Comparison of ENCODE assay signal across 18 cellular contexts in genomic region chr7:39678935-39679690, GRCh38. TPM values are rescaled to one million over a fixed set of nuclear protein-coding genes. Genes with fewer than 3 reads are reported as not detected.
A peak's percentile ranks its signal among the peaks of the same experiment; 100 is the strongest.
DNase-seq lines count a peak whose midpoint lies in the region; TF ChIP-seq lines count a peak whose summit lies in the region.
"Had no signal": no experiment of that assay in that cellular context is flagged by ENCODE, and none has a peak within 500 bp of the region (broad histone marks: within the 10 kb centered on the region; RNA-seq: fewer than 3 reads in every experiment).

No MANE protein-coding gene starts in this region.

- intact Hi-C loops in uterus (cut with DNase I; ENCODE audit: low total_unique reads): no loop called here

- no peaks in the 10 kb centered on the region for H3F3A ChIP-seq in MM.1S (ENCODE audit: insufficient read depth, low read length)

- peaks cover 5% of the 10 kb centered on the region; the same call in 1 of the 2 replicates for H4K20me1 ChIP-seq in BLaER1
- no peaks in the 10 kb centered on the region for H4K20me1 ChIP-seq in MM.1S (ENCODE audit: insufficient read depth, low read length)

- no peak overlapping the region for H2AFZ ChIP-seq in MM.1S (ENCODE audit: low read length)
- H2AFZ ChIP-seq: GM23338 had no signal

- TF ChIP-seq CTCF in choroid plexus epithelial cell (conservative IDR thresholded peaks at IDR 0.05; ENCODE audit: low read depth, low read length) (no peak), MM.1S (IDR thresholded peaks at IDR 0.05; ENCODE audit: low read length) (no peak), uterus (IDR thresholded peaks at IDR 0.05) (no peak)

- peaks cover 54% of the 10 kb centered on the region for H3K79me2 ChIP-seq in MM.1S (ENCODE audit: low read length)

- H3K4me1 ChIP-seq in BLaER1 (peaks cover 8% of the 10 kb centered on the region; the same call in 1 of the 2 replicates), MM.1S (ENCODE audit: low read length) (no peaks in the 10 kb centered on the region), uterus (peaks cover 0 to 9% of the 10 kb centered on the region in 2 donors)

- peaks cover 23% of the 10 kb centered on the region for H3K36me3 ChIP-seq in BLaER1
- no peaks in the 10 kb centered on the region for H3K36me3 ChIP-seq in MM.1S (replicated peaks; ENCODE audit: insufficient read depth, low read length)
- no peaks in the 10 kb centered on the region for H3K36me3 ChIP-seq in uterus

- H3K4me3 ChIP-seq in BLaER1: no peak overlapping the region
- no peak overlapping the region for H3K4me3 ChIP-seq in choroid plexus epithelial cell (ENCODE audit: low read depth, low read length)
- no peak overlapping the region for H3K4me3 ChIP-seq in MM.1S (ENCODE audit: low read length)
- no peak overlapping the region for H3K4me3 ChIP-seq in uterus
- H3K4me3 ChIP-seq: A549, GM23338 had no signal

- no peaks in the 10 kb centered on the region for H3K9me2 ChIP-seq in MM.1S (replicated peaks; ENCODE audit: insufficient read depth, low read length)

- H3K9ac ChIP-seq in BLaER1 (no peak overlapping the region), MM.1S (ENCODE audit: low read length) (no peak overlapping the region)

- DNase-seq in GF-D8 (lab: John Stamatoyannopoulos, UW) (peak; percentile 47), OCI-M1 (lab: John Stamatoyannopoulos, UW) (peak; percentile 31), choroid plexus epithelial cell (ENCODE audit: low read depth) (peak; percentile 14), MM.1S (no peak), uterus (no peak), NCI-H1694 (lab: John Stamatoyannopoulos, UW) (no peak)
- no peak for DNase-seq in activated CD4-positive, alpha-beta T cell treated with anti-CD3 and anti-CD28 coated beads, Interleukin-2, amount 50 U/mL, for 48 hours
- DNase-seq: CD4-positive, CD25-positive, alpha-beta regulatory T cell; DND-41; NCI-H1092; NCI-H187; NCI-H446 treated with DMSO at 0.1 percent for 48 hours; NCI-H748 treated with DMSO at 0.1 percent for 48 hours; SIG-M5; SW 1271 had no signal

- H3K27ac ChIP-seq in BLaER1 (no peak overlapping the region), MM.1S (ENCODE audit: low read length) (no peak overlapping the region), uterus (no peak overlapping the region)
- H3K27ac ChIP-seq: A549 had no signal

- no peak for TF ChIP-seq POLR2A in uterus (IDR thresholded peaks at IDR 0.05)

- 0 out of 2 replicates have a peak overlapping the region, but pooled peaks have one; percentile 8 for H3K4me2 ChIP-seq in BLaER1
- H3K4me2 ChIP-seq in MM.1S (ENCODE audit: low read depth, low read length): no peak overlapping the region
- H3K4me2 ChIP-seq: A549, GM23338 had no signal

- H3K27me3 ChIP-seq in BLaER1: no peaks in the 10 kb centered on the region
- H3K27me3 ChIP-seq in MM.1S (replicated peaks; ENCODE audit: insufficient read depth, low read length): no peaks in the 10 kb centered on the region
- H3K27me3 ChIP-seq in uterus: no peaks in the 10 kb centered on the region

- H3K9me3 ChIP-seq in BLaER1: peaks cover 29% of the 10 kb centered on the region
- no peaks in the 10 kb centered on the region for H3K9me3 ChIP-seq in MM.1S (replicated peaks; ENCODE audit: insufficient read depth, low read length)
- no peaks in the 10 kb centered on the region for H3K9me3 ChIP-seq in uterus
- H3K9me3 ChIP-seq: A549 had no signal

RNA-seq across cellular contexts. Expression of gene RALA, which starts 55.7 kb away (rescaled TPM):
- total RNA-seq in uterus: 10 to 100 TPM in 3 of 4 donors, 1 to 10 TPM in 1; 7.4 to 31.1 (median 17.6) TPM

Comparison
In these comparisons a context has a peak if more than half of its experiments do, and no peak if none do; other contexts are left out.
1. DNase-seq: peak in GF-D8 (single experiment), OCI-M1 (single experiment) and choroid plexus epithelial cell (single experiment); none in MM.1S (single experiment), activated CD4-positive, alpha-beta T cell treated with anti-CD3 and anti-CD28 coated beads, Interleukin-2, amount 50 U/mL, for 48 hours (0 of 2), uterus (0 of 2) and NCI-H1694 (single experiment).